In genomic region chr7:112779667-112780066, GRCh38 we compare ENCODE assay signal across 28 cellular contexts.
"Had no signal": no experiment of that assay in that cellular context is flagged by ENCODE, and none has a peak within 500 bp of the region (broad histone marks: within the 10 kb centered on the region; RNA-seq: fewer than 3 reads in every experiment).

No MANE protein-coding gene starts in this region.

- H3K27ac ChIP-seq: brain microvascular endothelial cell, epithelial cell of prostate, esophagus squamous epithelium, left ventricle myocardium inferior, spleen, tibial nerve had no signal

- H3K27ac Mint-ChIP-seq: activated naive CD8-positive, alpha-beta T cell; natural killer cell treated with Interleukin-12 subunit alpha and Interleukin-12 subunit beta and Interleukin-15 and Interleukin-18, amount 100 ng/mL, for 72 hours; T-cell had no signal

- H3K9me3 Mint-ChIP-seq: natural killer cell treated with Interleukin-12 subunit alpha and Interleukin-12 subunit beta and Interleukin-15 and Interleukin-18, amount 100 ng/mL, for 72 hours; T-cell had no signal

- H3K36me3 ChIP-seq: brain microvascular endothelial cell had no signal

- ATAC-seq: mucosa of descending colon; natural killer cell treated with Interleukin-12 subunit alpha and Interleukin-12 subunit beta and Interleukin-15 and Interleukin-18, amount 100 ng/mL, for 72 hours; right cardiac atrium; T-cell had no signal

- DNase-seq: activated CD4-positive, alpha-beta T cell treated with anti-CD3 and anti-CD28 coated beads for 4 hours; activated CD4-positive, alpha-beta T cell treated with anti-CD3 and anti-CD28 coated beads, Interleukin-2, amount 50 U/mL, for 4 hours; activated CD4-positive, CD25-positive, alpha-beta regulatory T cell; activated effector memory CD4-positive, alpha-beta T cell treated with Interleukin-2 at 50 U/mL for 16 hours; activated naive CD4-positive, alpha-beta T cell treated with Interleukin-2 at 50 U/mL for 16 hours; amniotic stem cell; brain microvascular endothelial cell; dermis blood vessel endothelial cell; effector CD4-positive, alpha-beta T cell; esophagus squamous epithelium; glutamatergic neuron; islet precursor cell; left ventricle myocardium inferior; mesendoderm; mucosa of descending colon; right cardiac atrium; spleen; stimulated activated CD4-positive, alpha-beta T cell treated with anti-CD3 and anti-CD28 coated beads, Interleukin-2, amount 100 ng/mL, for 48 hours; stimulated activated naive CD4-positive, alpha-beta T cell treated with Interleukin-2 at 50 U/mL for 16 hours; T-cell had no signal

- H3K4me3 Mint-ChIP-seq: activated naive CD8-positive, alpha-beta T cell; natural killer cell treated with Interleukin-12 subunit alpha and Interleukin-12 subunit beta and Interleukin-15 and Interleukin-18, amount 100 ng/mL, for 72 hours; T-cell had no signal

- H3K4me3 ChIP-seq: esophagus squamous epithelium, left ventricle myocardium inferior, lung, mucosa of descending colon, spleen, tibial nerve had no signal

- H3K27me3 Mint-ChIP-seq: activated naive CD8-positive, alpha-beta T cell; natural killer cell treated with Interleukin-12 subunit alpha and Interleukin-12 subunit beta and Interleukin-15 and Interleukin-18, amount 100 ng/mL, for 72 hours; T-cell had no signal

- H3K27me3 ChIP-seq: brain microvascular endothelial cell, esophagus squamous epithelium, spleen, tibial nerve had no signal

- FAIRE-seq: astrocyte, endometrium, frontal cortex had no signal

- H3K9me3 ChIP-seq: esophagus squamous epithelium, left ventricle myocardium inferior, mucosa of descending colon, spleen, tibial nerve had no signal
